ENCODE assay signal across 1 cellular context in the genomic region with DNA sequence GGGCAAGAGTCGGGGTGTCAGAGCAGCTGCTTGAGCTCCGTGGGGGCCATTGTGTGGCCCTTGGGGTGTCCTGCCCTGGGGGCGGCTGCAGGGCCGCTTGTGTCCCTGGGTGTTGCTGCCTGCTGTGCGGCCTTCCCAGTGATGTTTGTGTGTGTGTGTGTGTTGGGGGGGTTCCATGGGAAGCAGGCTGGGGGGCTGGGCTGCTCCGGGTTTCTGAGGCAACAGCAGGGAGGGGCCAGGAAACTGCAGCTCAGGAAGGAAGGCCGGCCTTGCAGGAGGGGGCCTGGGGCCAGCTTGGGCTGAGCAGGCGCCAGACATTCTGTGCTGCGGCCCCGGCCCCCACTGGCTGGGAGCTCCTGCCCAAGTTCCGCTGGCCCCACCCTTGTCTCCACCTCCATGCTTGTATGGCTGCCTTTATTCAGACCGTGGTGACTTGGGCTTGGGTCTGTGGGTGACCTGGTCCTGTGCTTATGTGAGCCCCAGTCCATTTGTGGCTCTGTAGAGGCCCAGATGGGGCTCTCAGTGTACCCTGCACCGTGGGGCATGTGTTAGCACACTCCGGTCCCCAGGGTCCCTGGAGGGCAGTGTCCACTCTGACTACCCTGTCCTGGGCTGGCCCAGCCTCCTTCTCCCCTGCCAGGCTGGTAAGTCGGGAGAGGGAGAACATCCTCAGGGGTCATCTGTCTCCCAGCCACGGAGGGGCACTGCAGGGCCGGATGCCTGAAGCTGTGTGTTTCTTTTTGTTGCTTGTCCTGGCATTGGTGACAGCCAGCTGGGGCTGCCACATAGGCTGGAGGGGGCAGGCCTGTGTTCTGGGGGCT.
A peak's percentile ranks its signal among the peaks of the same experiment; 100 is the strongest.
TF ChIP-seq lines count a peak whose summit lies in the region.

No MANE protein-coding gene starts in this region.

TF ChIP-seq in HepG2, 621 proteins besides CTCF, POLR2A, EP300 and RAD21 (continued from another document and continues in another):
- TF ChIP-seq ZNF572 (CRISPR knock-in tag; IDR thresholded peaks at IDR 0.05) = peak; percentile 52; the same call in 1 of the 2 replicates
- TF ChIP-seq SMARCE1 (IDR thresholded peaks at IDR 0.05; ENCODE audit: borderline replicate concordance) = no peak
- no peak for TF ChIP-seq NFRKB (IDR thresholded peaks at IDR 0.05)
- TF ChIP-seq KLF11 (CRISPR knock-in tag; IDR thresholded peaks at IDR 0.05) = no peak; the same call in 1 of the 2 replicates
- 0 out of 2 replicates have a peak, but pooled peaks have one; percentile 8 for TF ChIP-seq HMG20A (CRISPR knock-in tag; IDR thresholded peaks at IDR 0.05; ENCODE audit: borderline replicate concordance)
- TF ChIP-seq, protein P1, sequence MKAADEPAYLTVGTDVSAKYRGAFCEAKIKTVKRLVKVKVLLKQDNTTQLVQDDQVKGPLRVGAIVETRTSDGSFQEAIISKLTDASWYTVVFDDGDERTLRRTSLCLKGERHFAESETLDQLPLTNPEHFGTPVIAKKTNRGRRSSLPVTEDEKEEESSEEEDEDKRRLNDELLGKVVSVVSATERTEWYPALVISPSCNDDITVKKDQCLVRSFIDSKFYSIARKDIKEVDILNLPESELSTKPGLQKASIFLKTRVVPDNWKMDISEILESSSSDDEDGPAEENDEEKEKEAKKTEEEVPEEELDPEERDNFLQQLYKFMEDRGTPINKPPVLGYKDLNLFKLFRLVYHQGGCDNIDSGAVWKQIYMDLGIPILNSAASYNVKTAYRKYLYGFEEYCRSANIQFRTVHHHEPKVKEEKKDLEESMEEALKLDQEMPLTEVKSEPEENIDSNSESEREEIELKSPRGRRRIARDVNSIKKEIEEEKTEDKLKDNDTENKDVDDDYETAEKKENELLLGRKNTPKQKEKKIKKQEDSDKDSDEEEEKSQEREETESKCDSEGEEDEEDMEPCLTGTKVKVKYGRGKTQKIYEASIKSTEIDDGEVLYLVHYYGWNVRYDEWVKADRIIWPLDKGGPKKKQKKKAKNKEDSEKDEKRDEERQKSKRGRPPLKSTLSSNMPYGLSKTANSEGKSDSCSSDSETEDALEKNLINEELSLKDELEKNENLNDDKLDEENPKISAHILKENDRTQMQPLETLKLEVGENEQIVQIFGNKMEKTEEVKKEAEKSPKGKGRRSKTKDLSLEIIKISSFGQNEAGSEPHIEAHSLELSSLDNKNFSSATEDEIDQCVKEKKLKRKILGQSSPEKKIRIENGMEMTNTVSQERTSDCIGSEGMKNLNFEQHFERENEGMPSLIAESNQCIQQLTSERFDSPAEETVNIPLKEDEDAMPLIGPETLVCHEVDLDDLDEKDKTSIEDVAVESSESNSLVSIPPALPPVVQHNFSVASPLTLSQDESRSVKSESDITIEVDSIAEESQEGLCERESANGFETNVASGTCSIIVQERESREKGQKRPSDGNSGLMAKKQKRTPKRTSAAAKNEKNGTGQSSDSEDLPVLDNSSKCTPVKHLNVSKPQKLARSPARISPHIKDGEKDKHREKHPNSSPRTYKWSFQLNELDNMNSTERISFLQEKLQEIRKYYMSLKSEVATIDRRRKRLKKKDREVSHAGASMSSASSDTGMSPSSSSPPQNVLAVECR (CRISPR knock-in tag; IDR thresholded peaks at IDR 0.05; ENCODE audit: borderline replicate concordance) = peak; percentile 85
- TF ChIP-seq ZNF781 (CRISPR knock-in tag; IDR thresholded peaks at IDR 0.05; ENCODE audit: borderline replicate concordance, not compliant biosample characterization) = peak; percentile 96
- TF ChIP-seq PLSCR1 (CRISPR knock-in tag; IDR thresholded peaks at IDR 0.05; ENCODE audit: borderline replicate concordance) = no peak
- peak; percentile 53; the same call in 1 of the 2 replicates for TF ChIP-seq ZNF558 (CRISPR knock-in tag; IDR thresholded peaks at IDR 0.05; ENCODE audit: borderline replicate concordance)
- 0 out of 2 replicates have a peak, but pooled peaks have one; percentile 47 for TF ChIP-seq ZNF720 (CRISPR knock-in tag; IDR thresholded peaks at IDR 0.05)
- TF ChIP-seq SMAD3 (CRISPR knock-in tag; IDR thresholded peaks at IDR 0.05) = peak; percentile 72; the same call in 1 of the 2 replicates
- TF ChIP-seq ZNF513 (CRISPR knock-in tag; conservative IDR thresholded peaks at IDR 0.05) = 0 out of 2 replicates have a peak, but pooled peaks have one; percentile 81
- TF ChIP-seq ZNF589 (CRISPR knock-in tag; conservative IDR thresholded peaks at IDR 0.05) = no peak
- TF ChIP-seq, protein P2, sequence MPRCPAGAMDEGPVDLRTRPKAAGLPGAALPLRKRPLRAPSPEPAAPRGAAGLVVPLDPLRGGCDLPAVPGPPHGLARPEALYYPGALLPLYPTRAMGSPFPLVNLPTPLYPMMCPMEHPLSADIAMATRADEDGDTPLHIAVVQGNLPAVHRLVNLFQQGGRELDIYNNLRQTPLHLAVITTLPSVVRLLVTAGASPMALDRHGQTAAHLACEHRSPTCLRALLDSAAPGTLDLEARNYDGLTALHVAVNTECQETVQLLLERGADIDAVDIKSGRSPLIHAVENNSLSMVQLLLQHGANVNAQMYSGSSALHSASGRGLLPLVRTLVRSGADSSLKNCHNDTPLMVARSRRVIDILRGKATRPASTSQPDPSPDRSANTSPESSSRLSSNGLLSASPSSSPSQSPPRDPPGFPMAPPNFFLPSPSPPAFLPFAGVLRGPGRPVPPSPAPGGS (CRISPR knock-in tag; IDR thresholded peaks at IDR 0.05) = peak; percentile 78
- peak; percentile 65; the same call in 1 of the 2 replicates for TF ChIP-seq MXD4 (CRISPR knock-in tag; IDR thresholded peaks at IDR 0.05)
- TF ChIP-seq, protein P3, sequence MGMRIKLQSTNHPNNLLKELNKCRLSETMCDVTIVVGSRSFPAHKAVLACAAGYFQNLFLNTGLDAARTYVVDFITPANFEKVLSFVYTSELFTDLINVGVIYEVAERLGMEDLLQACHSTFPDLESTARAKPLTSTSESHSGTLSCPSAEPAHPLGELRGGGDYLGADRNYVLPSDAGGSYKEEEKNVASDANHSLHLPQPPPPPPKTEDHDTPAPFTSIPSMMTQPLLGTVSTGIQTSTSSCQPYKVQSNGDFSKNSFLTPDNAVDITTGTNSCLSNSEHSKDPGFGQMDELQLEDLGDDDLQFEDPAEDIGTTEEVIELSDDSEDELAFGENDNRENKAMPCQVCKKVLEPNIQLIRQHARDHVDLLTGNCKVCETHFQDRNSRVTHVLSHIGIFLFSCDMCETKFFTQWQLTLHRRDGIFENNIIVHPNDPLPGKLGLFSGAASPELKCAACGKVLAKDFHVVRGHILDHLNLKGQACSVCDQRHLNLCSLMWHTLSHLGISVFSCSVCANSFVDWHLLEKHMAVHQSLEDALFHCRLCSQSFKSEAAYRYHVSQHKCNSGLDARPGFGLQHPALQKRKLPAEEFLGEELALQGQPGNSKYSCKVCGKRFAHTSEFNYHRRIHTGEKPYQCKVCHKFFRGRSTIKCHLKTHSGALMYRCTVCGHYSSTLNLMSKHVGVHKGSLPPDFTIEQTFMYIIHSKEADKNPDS (CRISPR knock-in tag; IDR thresholded peaks at IDR 0.05) = peak; percentile 86; the same call in 1 of the 2 replicates
- TF ChIP-seq ZBTB7B (CRISPR knock-in tag; IDR thresholded peaks at IDR 0.05) = peak; percentile 96
- no peak for TF ChIP-seq DR1 (CRISPR knock-in tag; IDR thresholded peaks at IDR 0.05)
- TF ChIP-seq ISL2 (CRISPR knock-in tag; IDR thresholded peaks at IDR 0.05) = peak; percentile 68; the same call in 1 of the 2 replicates
- TF ChIP-seq POLR2G (IDR thresholded peaks at IDR 0.05; ENCODE audit: low read depth, low read length) = peak; percentile 86
- TF ChIP-seq, protein P4, sequence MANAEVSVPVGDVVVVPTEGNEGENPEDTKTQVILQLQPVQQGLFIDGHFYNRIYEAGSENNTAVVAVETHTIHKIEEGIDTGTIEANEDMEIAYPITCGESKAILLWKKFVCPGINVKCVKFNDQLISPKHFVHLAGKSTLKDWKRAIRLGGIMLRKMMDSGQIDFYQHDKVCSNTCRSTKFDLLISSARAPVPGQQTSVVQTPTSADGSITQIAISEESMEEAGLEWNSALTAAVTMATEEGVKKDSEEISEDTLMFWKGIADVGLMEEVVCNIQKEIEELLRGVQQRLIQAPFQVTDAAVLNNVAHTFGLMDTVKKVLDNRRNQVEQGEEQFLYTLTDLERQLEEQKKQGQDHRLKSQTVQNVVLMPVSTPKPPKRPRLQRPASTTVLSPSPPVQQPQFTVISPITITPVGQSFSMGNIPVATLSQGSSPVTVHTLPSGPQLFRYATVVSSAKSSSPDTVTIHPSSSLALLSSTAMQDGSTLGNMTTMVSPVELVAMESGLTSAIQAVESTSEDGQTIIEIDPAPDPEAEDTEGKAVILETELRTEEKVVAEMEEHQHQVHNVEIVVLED (CRISPR knock-in tag; IDR thresholded peaks at IDR 0.05; ENCODE audit: borderline replicate concordance) = peak; percentile 54; the same call in 1 of the 2 replicates
- peak; percentile 54; the same call in 1 of the 2 replicates for TF ChIP-seq ZNF124 (CRISPR knock-in tag; IDR thresholded peaks at IDR 0.05)
- no peak for TF ChIP-seq ATF1 (CRISPR knock-in tag; IDR thresholded peaks at IDR 0.05)
- peak; percentile 70 for TF ChIP-seq STAG1 (CRISPR knock-in tag; IDR thresholded peaks at IDR 0.05)
- TF ChIP-seq MLLT10 (CRISPR knock-in tag; IDR thresholded peaks at IDR 0.05) = no peak
- peak; percentile 43 for TF ChIP-seq PRDM15 (CRISPR knock-in tag; IDR thresholded peaks at IDR 0.05)
- TF ChIP-seq, protein P5, sequence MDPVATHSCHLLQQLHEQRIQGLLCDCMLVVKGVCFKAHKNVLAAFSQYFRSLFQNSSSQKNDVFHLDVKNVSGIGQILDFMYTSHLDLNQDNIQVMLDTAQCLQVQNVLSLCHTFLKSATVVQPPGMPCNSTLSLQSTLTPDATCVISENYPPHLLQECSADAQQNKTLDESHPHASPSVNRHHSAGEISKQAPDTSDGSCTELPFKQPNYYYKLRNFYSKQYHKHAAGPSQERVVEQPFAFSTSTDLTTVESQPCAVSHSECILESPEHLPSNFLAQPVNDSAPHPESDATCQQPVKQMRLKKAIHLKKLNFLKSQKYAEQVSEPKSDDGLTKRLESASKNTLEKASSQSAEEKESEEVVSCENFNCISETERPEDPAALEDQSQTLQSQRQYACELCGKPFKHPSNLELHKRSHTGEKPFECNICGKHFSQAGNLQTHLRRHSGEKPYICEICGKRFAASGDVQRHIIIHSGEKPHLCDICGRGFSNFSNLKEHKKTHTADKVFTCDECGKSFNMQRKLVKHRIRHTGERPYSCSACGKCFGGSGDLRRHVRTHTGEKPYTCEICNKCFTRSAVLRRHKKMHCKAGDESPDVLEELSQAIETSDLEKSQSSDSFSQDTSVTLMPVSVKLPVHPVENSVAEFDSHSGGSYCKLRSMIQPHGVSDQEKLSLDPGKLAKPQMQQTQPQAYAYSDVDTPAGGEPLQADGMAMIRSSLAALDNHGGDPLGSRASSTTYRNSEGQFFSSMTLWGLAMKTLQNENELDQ (CRISPR knock-in tag; IDR thresholded peaks at IDR 0.05; ENCODE audit: borderline replicate concordance) = no peak; the same call in 1 of the 2 replicates
- TF ChIP-seq REL (CRISPR knock-in tag; conservative IDR thresholded peaks at IDR 0.05) = no peak
- TF ChIP-seq, protein P6, sequence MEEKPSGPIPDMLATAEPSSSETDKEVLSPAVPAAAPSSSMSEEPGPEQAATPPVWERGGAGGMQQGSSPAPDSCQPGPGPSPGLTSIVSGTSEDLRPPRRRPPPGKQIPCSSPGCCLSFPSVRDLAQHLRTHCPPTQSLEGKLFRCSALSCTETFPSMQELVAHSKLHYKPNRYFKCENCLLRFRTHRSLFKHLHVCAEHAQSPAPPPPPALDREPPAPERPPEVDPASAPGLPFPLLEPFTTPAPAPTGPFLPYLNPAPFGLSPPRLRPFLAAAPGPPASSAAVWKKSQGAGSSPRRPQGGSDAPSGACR (CRISPR knock-in tag; IDR thresholded peaks at IDR 0.05) = peak; percentile 91
- TF ChIP-seq SOX13 (IDR thresholded peaks at IDR 0.05) = no peak; the same call in 1 of the 2 replicates
- TF ChIP-seq SOX13 (CRISPR knock-in tag; conservative IDR thresholded peaks at IDR 0.05 in 1 of 2, IDR thresholded peaks at IDR 0.05 in 1 of 2) = peak in 1 of 2 experiments; percentile 50; a peak in 1 of 4 replicates
- peak; percentile 67; the same call in 1 of the 2 replicates for TF ChIP-seq ZNF564 (CRISPR knock-in tag; IDR thresholded peaks at IDR 0.05)
- no peak for TF ChIP-seq NPAS2 (CRISPR knock-in tag; IDR thresholded peaks at IDR 0.05; ENCODE audit: borderline replicate concordance)
- TF ChIP-seq ZNF850 (CRISPR knock-in tag; conservative IDR thresholded peaks at IDR 0.05) = no peak
- TF ChIP-seq ZNF496 (CRISPR knock-in tag; IDR thresholded peaks at IDR 0.05; ENCODE audit: insufficient replicate concordance) = no peak
- no peak for TF ChIP-seq ZNF33A (CRISPR knock-in tag; IDR thresholded peaks at IDR 0.05; ENCODE audit: borderline replicate concordance)
